In genomic region chr2:132268533-132269518, GRCh38 we compare ENCODE assay signal across 8 cellular contexts.
A peak's percentile ranks its signal among the peaks of the same experiment; 100 is the strongest.
DNase-seq lines count a peak whose midpoint lies in the region; ATAC-seq, FAIRE-seq and TF ChIP-seq lines count a peak whose summit lies in the region.
"Not testable (repeated sequence)": the region's sequence is repeated elsewhere in the genome, so short reads cannot be mapped to it uniquely, and the experiment has no call there.

No MANE protein-coding gene starts in this region.

- not testable (repeated sequence) for H3K9me3 Mint-ChIP-seq in Calu3 (ENCODE audit: low read depth, unreplicated experiment); activated T-helper 2 cell treated with anti-CD3 and anti-CD28 coated beads, Interferon-gamma antibody, Interleukin-2, Interleukin-4, amounts not matched to agents 10 μg/mL and 5 μg/mL and 100 μg/mL, durations not matched to agents 14 hours and 24 hours and 36 hours

- H3K36me3 Mint-ChIP-seq in Calu3 (ENCODE audit: insufficient read depth, unreplicated experiment); activated T-helper 2 cell treated with anti-CD3 and anti-CD28 coated beads, Interferon-gamma antibody, Interleukin-2, Interleukin-4, amounts not matched to agents 10 μg/mL and 5 μg/mL and 100 μg/mL, durations not matched to agents 14 hours and 24 hours and 36 hours (ENCODE audit: low read depth): not testable (repeated sequence)

- TF ChIP-seq POLR2A in stomach (IDR thresholded peaks at IDR 0.05), result not testable (repeated sequence)

- not testable (repeated sequence) for H3F3A ChIP-seq in SK-N-SH (replicated peaks; ENCODE audit: insufficient read depth)

- not testable (repeated sequence) for H4K20me1 ChIP-seq in SK-N-SH (ENCODE audit: insufficient read depth)

- not testable (repeated sequence) for FAIRE-seq in pancreas (lab: Jason Lieb, UNC)

- H3K79me2 ChIP-seq in SK-N-SH (ENCODE audit: insufficient read depth), result not testable (repeated sequence)

- TF ChIP-seq CTCF in Calu3 (IDR thresholded peaks at IDR 0.05; ENCODE audit: unreplicated experiment), result peak; percentile 71
- peak; percentile 44 for TF ChIP-seq CTCF in SK-N-SH (IDR thresholded peaks at IDR 0.05)
- TF ChIP-seq CTCF in pancreas (IDR thresholded peaks at IDR 0.05), result peak in 3 of 4 donors; percentile 35 to 40 (median 37)
- TF ChIP-seq CTCF in stomach (IDR thresholded peaks at IDR 0.05), result peak in 5 of 7 experiments; percentile 17 to 80 (median 67)

- H3K27ac Mint-ChIP-seq in Calu3 (ENCODE audit: unreplicated experiment); activated T-helper 2 cell treated with anti-CD3 and anti-CD28 coated beads, Interferon-gamma antibody, Interleukin-2, Interleukin-4, amounts not matched to agents 10 μg/mL and 5 μg/mL and 100 μg/mL, durations not matched to agents 14 hours and 24 hours and 36 hours: not testable (repeated sequence)

- not testable (repeated sequence) for H3K4me1 ChIP-seq in SK-N-SH (ENCODE audit: control insufficient read depth in 1 of 2, insufficient read depth in 2 of 2, low read depth in 1 of 2, low read length in 1 of 2); effector memory CD4-positive, alpha-beta T cell (ENCODE audit: control insufficient read depth, insufficient read depth, low read length, poor library complexity, severe bottlenecking); pancreas
- peaks cover 16% of the 10 kb centered on the region; the same call in 1 of the 2 replicates for H3K4me1 ChIP-seq in iPS-20b (ENCODE audit: insufficient read depth, low read length)
- H3K4me1 ChIP-seq in stomach, result peaks cover 0 to 21% (median 12%) of the 10 kb centered on the region in 4 donors

- 54% methylated on average over 31 of the region's 31 CpGs for WGBS in SK-N-SH (ENCODE audit: low lambda C conversion rate)
- WGBS in pancreas, 2 donors, result 39 to 41% methylated on average over 31 of the region's 31 CpGs
- WGBS in stomach, 5 donors, result 27 to 37% (median 34%) methylated on average over 31 of the region's 31 CpGs

- not testable (repeated sequence) for H3K4me3 Mint-ChIP-seq in Calu3 (ENCODE audit: low read depth, unreplicated experiment)
- peak overlapping the region; percentile 43 for H3K4me3 Mint-ChIP-seq in activated T-helper 2 cell treated with anti-CD3 and anti-CD28 coated beads, Interferon-gamma antibody, Interleukin-2, Interleukin-4, amounts not matched to agents 10 μg/mL and 5 μg/mL and 100 μg/mL, durations not matched to agents 14 hours and 24 hours and 36 hours (ENCODE audit: low read depth)

- H3K9me2 ChIP-seq in SK-N-SH, result not testable (repeated sequence)

- H3K4me1 Mint-ChIP-seq in Calu3 (ENCODE audit: low read depth, unreplicated experiment); activated T-helper 2 cell treated with anti-CD3 and anti-CD28 coated beads, Interferon-gamma antibody, Interleukin-2, Interleukin-4, amounts not matched to agents 10 μg/mL and 5 μg/mL and 100 μg/mL, durations not matched to agents 14 hours and 24 hours and 36 hours (ENCODE audit: low read depth): not testable (repeated sequence)

- not testable (repeated sequence) for H3K9me3 ChIP-seq in SK-N-SH; effector memory CD4-positive, alpha-beta T cell (ENCODE audit: control insufficient read depth, low read length); iPS-20b (ENCODE audit: insufficient read depth, low read depth, low read length); pancreas; stomach

- not testable (repeated sequence) for H3K27me3 Mint-ChIP-seq in Calu3 (ENCODE audit: unreplicated experiment); activated T-helper 2 cell treated with anti-CD3 and anti-CD28 coated beads, Interferon-gamma antibody, Interleukin-2, Interleukin-4, amounts not matched to agents 10 μg/mL and 5 μg/mL and 100 μg/mL, durations not matched to agents 14 hours and 24 hours and 36 hours (ENCODE audit: low read depth)

- H3K27me3 ChIP-seq in SK-N-SH (ENCODE audit: insufficient read depth); effector memory CD4-positive, alpha-beta T cell (replicated peaks; ENCODE audit: control insufficient read depth, insufficient read depth, low read length, poor library complexity, severe bottlenecking); iPS-20b (ENCODE audit: insufficient read depth, low read length); pancreas: not testable (repeated sequence)
- H3K27me3 ChIP-seq in stomach, result peaks cover 0 to 39% (median 0%) of the 10 kb centered on the region in 3 donors

- peak; percentile 62 for TF ChIP-seq RAD21 in SK-N-SH (IDR thresholded peaks at IDR 0.05; ENCODE audit: low read length)

- not testable (repeated sequence) for H3K9ac ChIP-seq in SK-N-SH
- peak overlapping the region; percentile 68; the same call in 1 of the 2 replicates for H3K9ac ChIP-seq in iPS-20b (ENCODE audit: low read depth, low read length)

- ATAC-seq in HG03378 (IDR thresholded peaks at IDR 0.05; ENCODE audit: unreplicated experiment) (peak; percentile 60), pancreas (peak; percentile 44 to 82 (median 74))

- H3K4me2 ChIP-seq in SK-N-SH, result not testable (repeated sequence)

- not testable (repeated sequence) for H2AFZ ChIP-seq in SK-N-SH (ENCODE audit: low read depth)

- not testable (repeated sequence) for BruUV-seq in Calu3 (replicated peaks; lab: Mats Ljungman, UMichigan)

- not testable (repeated sequence) for H3K4me3 ChIP-seq in SK-N-SH (ENCODE audit: low read depth in 2 of 2, low read length in 1 of 2); effector memory CD4-positive, alpha-beta T cell (ENCODE audit: insufficient read depth, low read depth, low read length, poor library complexity, severe bottlenecking)
- H3K4me3 ChIP-seq in iPS-20b (ENCODE audit: low read length), result peak overlapping the region; percentile 48; the same call in 1 of the 2 replicates
- peak overlapping the region in 2 of 4 donors; percentile 26 to 31 for H3K4me3 ChIP-seq in pancreas
- peak overlapping the region; percentile 29 to 42 (median 36) for H3K4me3 ChIP-seq in stomach

- CTCF ChIA-PET in Calu3 (lab: Charles Lee), result interaction anchor here (0.7 to 0.9 kb wide), 2 partner anchors 278 to 1220 kb away, joined by 3 read pairs; no protein-coding TSS in a partner anchor
- CTCF ChIA-PET in SK-N-SH (lab: Yijun Ruan, JAX), result not testable (repeated sequence)

- DNase-seq in Calu3, result peak; percentile 93
- DNase-seq in SK-N-SH, result not testable (repeated sequence)
- peak; percentile 55 for DNase-seq in activated T-helper 2 cell treated with anti-CD3 and anti-CD28 coated beads, Interferon-gamma antibody, Interleukin-2, Interleukin-4, amounts not matched to agents 10 μg/mL and 5 μg/mL and 100 μg/mL, durations not matched to agents 14 hours and 24 hours and 36 hours (ENCODE audit: low spot score)
- DNase-seq in effector memory CD4-positive, alpha-beta T cell, result peak in 2 of 3 donors; percentile 24 to 29
- DNase-seq in pancreas, result peak in 5 of 6 donors; percentile 71 to 89 (median 85)
- peak; percentile 92 for DNase-seq in stomach

- not testable (repeated sequence) for H3K36me3 ChIP-seq in SK-N-SH (replicated peaks in 1 of 2; ENCODE audit: control insufficient read depth in 1 of 2, insufficient read depth in 2 of 2, low read length in 1 of 2); effector memory CD4-positive, alpha-beta T cell (ENCODE audit: control insufficient read depth, insufficient read depth, low read length); iPS-20b (ENCODE audit: insufficient read depth, low read depth, low read length); pancreas; stomach

- intact Hi-C loops in Calu3 (cut with micrococcal nuclease; ENCODE audit: unreplicated experiment), result loop anchor here (2.0 to 10.0 kb wide), 4 partner anchors 148 to 902 kb away; partner anchors contain the start of gene GPR39
- intact Hi-C loops in activated T-helper 2 cell treated with anti-CD3 and anti-CD28 coated beads, Interferon-gamma antibody, Interleukin-2, Interleukin-4, amounts not matched to agents 10 μg/mL and 5 μg/mL and 100 μg/mL, durations not matched to agents 14 hours and 24 hours and 36 hours (cut with micrococcal nuclease); pancreas (cut with DNase I); stomach (cut with DNase I; ENCODE audit: low total_unique reads): not testable (repeated sequence)

- POLR2A ChIA-PET in SK-N-SH (lab: Yijun Ruan, JAX), result not testable (repeated sequence)

- H3K27ac ChIP-seq in SK-N-SH (ENCODE audit: low read depth in 2 of 2, low read length in 1 of 2); effector memory CD4-positive, alpha-beta T cell (ENCODE audit: insufficient read depth, low read length, poor library complexity, severe bottlenecking); iPS-20b (ENCODE audit: low read length); pancreas: not testable (repeated sequence)
- H3K27ac ChIP-seq in stomach, result peak overlapping the region in 4 of 5 donors; percentile 55 to 73 (median 66)

- not testable (repeated sequence) for TF ChIP-seq EP300 in SK-N-SH (IDR thresholded peaks at IDR 0.05; ENCODE audit: borderline replicate concordance in 1 of 2, low read depth in 1 of 2, low read length in 1 of 2); stomach (IDR thresholded peaks at IDR 0.05)

TF ChIP-seq in SK-N-SH, 30 proteins besides CTCF, POLR2A, EP300 and RAD21:
- peak; percentile 25; the same call in 1 of the 2 replicates for TF ChIP-seq SMC3 (IDR thresholded peaks at IDR 0.05; ENCODE audit: low read depth, low read length)
TF ChIP-seq in SK-N-SH: peak in this region for 1; not testable (repeated sequence) for 29.
